Comparison of ENCODE assay signal across 27 cellular contexts in genomic region chr6:118752803-118753202, GRCh38.
"Had no signal": no experiment of that assay in that cellular context is flagged by ENCODE, and none has a peak within 500 bp of the region (broad histone marks: within the 10 kb centered on the region; RNA-seq: fewer than 3 reads in every experiment).

No MANE protein-coding gene starts in this region.

- H3K9me3 Mint-ChIP-seq: activated CD4-positive, alpha-beta memory T cell treated with anti-CD3 and anti-CD28 coated beads for 36 hours; activated T-helper 1 cell treated with anti-CD3 and anti-CD28 coated beads, Interleukin-12 subunit alpha, Interleukin-12 subunit beta, Interleukin-2, Interleukin-4 antibody, amounts not matched to agents 30 ng/mL and 10 ng/mL and 1 ng/mL, durations not matched to agents 14 hours and 24 hours and 36 hours; activated T-helper 2 cell treated with anti-CD3 and anti-CD28 coated beads, Interferon-gamma antibody, Interleukin-2, Interleukin-4, amounts not matched to agents 10 μg/mL and 5 μg/mL and 100 μg/mL, durations not matched to agents 14 hours and 24 hours and 36 hours; dendritic cell treated with granulocyte-macrophage colony-stimulating factor and Interleukin-4, amounts not matched to agents 40 ng/mL and 50 ng/mL, for 4 days; endodermal cell had no signal

- ATAC-seq: activated CD4-positive, alpha-beta T cell treated with anti-CD3 and anti-CD28 coated beads for 36 hours; activated CD8-positive, alpha-beta memory T cell treated with anti-CD3 and anti-CD28 coated beads, Interleukin-2, amount 10 ng/mL, durations not matched to agents 7 days and 5 days; activated CD8-positive, alpha-beta T cell treated with anti-CD3 and anti-CD28 coated beads, Interleukin-2, amount 10 ng/mL, durations not matched to agents 7 days and 5 days; esophagus mucosa had no signal

- H3K4me3 Mint-ChIP-seq: activated CD4-positive, alpha-beta memory T cell treated with anti-CD3 and anti-CD28 coated beads for 36 hours; activated CD4-positive, alpha-beta T cell treated with anti-CD3 and anti-CD28 coated beads for 36 hours; activated CD4-positive, alpha-beta T cell treated with anti-CD3 and anti-CD28 coated beads, Interleukin-2, amount 10 ng/mL, durations not matched to agents 24 days and 14 days; activated CD8-positive, alpha-beta memory T cell treated with anti-CD3 and anti-CD28 coated beads, Interleukin-2, amount 10 ng/mL, durations not matched to agents 7 days and 5 days; activated CD8-positive, alpha-beta T cell treated with anti-CD3 and anti-CD28 coated beads, Interleukin-2, amount 10 ng/mL, durations not matched to agents 7 days and 5 days; activated naive CD4-positive, alpha-beta T cell treated with anti-CD3 and anti-CD28 coated beads for 36 hours; activated naive CD4-positive, alpha-beta T cell treated with anti-CD3 and anti-CD28 coated beads, Interleukin-2, amount 50 U/mL, for 24 hours; activated T-helper 1 cell treated with anti-CD3 and anti-CD28 coated beads, Interleukin-12 subunit alpha, Interleukin-12 subunit beta, Interleukin-2, Interleukin-4 antibody, amounts not matched to agents 30 ng/mL and 10 ng/mL and 1 ng/mL, durations not matched to agents 14 hours and 24 hours and 36 hours; central memory CD8-positive, alpha-beta T cell; dendritic cell treated with granulocyte-macrophage colony-stimulating factor and Interleukin-4, amounts not matched to agents 40 ng/mL and 50 ng/mL, for 4 days; endodermal cell had no signal

- DNase-seq: activated CD4-positive, alpha-beta memory T cell treated with anti-CD3 and anti-CD28 coated beads for 36 hours; activated CD4-positive, alpha-beta T cell treated with anti-CD3 and anti-CD28 coated beads for 36 hours; activated CD4-positive, alpha-beta T cell treated with anti-CD3 and anti-CD28 coated beads, Interleukin-2, amount 10 ng/mL, durations not matched to agents 24 days and 14 days; activated CD4-positive, CD25-positive, alpha-beta regulatory T cell; activated CD4-positive, CD25-positive, alpha-beta regulatory T cell treated with anti-CD3 and anti-CD28 coated beads, Interleukin-2, amount 50 U/mL, for 72 hours; activated CD8-positive, alpha-beta memory T cell treated with anti-CD3 and anti-CD28 coated beads, Interleukin-2, amount 10 ng/mL, durations not matched to agents 7 days and 5 days; activated CD8-positive, alpha-beta memory T cell treated with anti-CD3 and anti-CD28 coated beads, Interleukin-2, amount 50 U/mL, for 4 hours; activated CD8-positive, alpha-beta T cell treated with anti-CD3 and anti-CD28 coated beads, Interleukin-2, amount 10 ng/mL, durations not matched to agents 7 days and 5 days; activated effector memory CD4-positive, alpha-beta T cell treated with anti-CD3 and anti-CD28 coated beads, Interleukin-2, amount 50 U/mL, for 16 hours; activated naive CD4-positive, alpha-beta T cell treated with anti-CD3 and anti-CD28 coated beads for 36 hours; activated T-cell treated with anti-CD3 and anti-CD28 coated beads, Interleukin-2, amount 50 U/mL, for 1 hour; activated T-cell treated with anti-CD3 and anti-CD28 coated beads, Interleukin-2, amount 50 U/mL, for 48 hours; amniotic stem cell; brain microvascular endothelial cell; dorsolateral prefrontal cortex; effector memory CD4-positive, alpha-beta T cell; endodermal cell; foreskin fibroblast; glutamatergic neuron; T-helper 2 cell had no signal

- H3K27ac ChIP-seq: brain microvascular endothelial cell, coronary artery had no signal

- H3K36me3 ChIP-seq: brain microvascular endothelial cell had no signal

- H3K27me3 ChIP-seq: brain microvascular endothelial cell, dorsolateral prefrontal cortex had no signal

- H3K27me3 Mint-ChIP-seq: activated CD4-positive, alpha-beta memory T cell treated with anti-CD3 and anti-CD28 coated beads for 36 hours; activated CD4-positive, alpha-beta T cell treated with anti-CD3 and anti-CD28 coated beads for 36 hours; activated CD4-positive, alpha-beta T cell treated with anti-CD3 and anti-CD28 coated beads, Interleukin-2, amount 10 ng/mL, durations not matched to agents 24 days and 14 days; activated CD8-positive, alpha-beta memory T cell treated with anti-CD3 and anti-CD28 coated beads, Interleukin-2, amount 10 ng/mL, durations not matched to agents 7 days and 5 days; activated naive CD4-positive, alpha-beta T cell treated with anti-CD3 and anti-CD28 coated beads, Interleukin-2, amount 50 U/mL, for 24 hours; dendritic cell treated with granulocyte-macrophage colony-stimulating factor and Interleukin-4, amounts not matched to agents 40 ng/mL and 50 ng/mL, for 4 days had no signal

- H3K27ac Mint-ChIP-seq: activated CD4-positive, alpha-beta memory T cell treated with anti-CD3 and anti-CD28 coated beads for 36 hours; activated CD4-positive, alpha-beta T cell treated with anti-CD3 and anti-CD28 coated beads for 36 hours; activated CD4-positive, alpha-beta T cell treated with anti-CD3 and anti-CD28 coated beads, Interleukin-2, amount 10 ng/mL, durations not matched to agents 24 days and 14 days; activated CD8-positive, alpha-beta memory T cell treated with anti-CD3 and anti-CD28 coated beads, Interleukin-2, amount 10 ng/mL, durations not matched to agents 7 days and 5 days; activated CD8-positive, alpha-beta T cell treated with anti-CD3 and anti-CD28 coated beads, Interleukin-2, amount 10 ng/mL, durations not matched to agents 7 days and 5 days; activated naive CD4-positive, alpha-beta T cell treated with anti-CD3 and anti-CD28 coated beads for 36 hours; activated naive CD4-positive, alpha-beta T cell treated with anti-CD3 and anti-CD28 coated beads, Interleukin-2, amount 50 U/mL, for 24 hours; activated T-helper 1 cell treated with anti-CD3 and anti-CD28 coated beads, Interleukin-12 subunit alpha, Interleukin-12 subunit beta, Interleukin-2, Interleukin-4 antibody, amounts not matched to agents 30 ng/mL and 10 ng/mL and 1 ng/mL, durations not matched to agents 14 hours and 24 hours and 36 hours; activated T-helper 2 cell treated with anti-CD3 and anti-CD28 coated beads, Interferon-gamma antibody, Interleukin-2, Interleukin-4, amounts not matched to agents 10 μg/mL and 5 μg/mL and 100 μg/mL, durations not matched to agents 14 hours and 24 hours and 36 hours; dendritic cell treated with granulocyte-macrophage colony-stimulating factor and Interleukin-4, amounts not matched to agents 40 ng/mL and 50 ng/mL, for 4 days; endodermal cell had no signal

- H3K4me3 ChIP-seq: coronary artery, dorsolateral prefrontal cortex had no signal

- H3K36me3 Mint-ChIP-seq: activated CD4-positive, alpha-beta memory T cell treated with anti-CD3 and anti-CD28 coated beads for 36 hours; activated CD8-positive, alpha-beta memory T cell treated with anti-CD3 and anti-CD28 coated beads, Interleukin-2, amount 10 ng/mL, durations not matched to agents 7 days and 5 days; activated naive CD4-positive, alpha-beta T cell treated with anti-CD3 and anti-CD28 coated beads, Interleukin-2, amount 50 U/mL, for 24 hours had no signal
